ENCODE assay signal across 8 cellular contexts in genomic region chr10:78520737-78521430, GRCh38.
A peak's percentile ranks its signal among the peaks of the same experiment; 100 is the strongest.
DNase-seq lines count a peak whose midpoint lies in the region; ATAC-seq and TF ChIP-seq lines count a peak whose summit lies in the region.

No MANE protein-coding gene starts in this region.

- peaks cover 5% of the 10 kb centered on the region for H3K27me3 Mint-ChIP-seq in activated CD8-positive, alpha-beta T cell treated with anti-CD3 and anti-CD28 coated beads, Interleukin-2, amount 10 ng/mL, durations not matched to agents 7 days and 5 days (ENCODE audit: low read depth)

- H3K27ac Mint-ChIP-seq in activated CD8-positive, alpha-beta T cell treated with anti-CD3 and anti-CD28 coated beads, Interleukin-2, amount 10 ng/mL, durations not matched to agents 7 days and 5 days, result no peak overlapping the region

- TF ChIP-seq POLR2A in ovary (IDR thresholded peaks at IDR 0.05), result no peak

- no peak for TF ChIP-seq CTCF in ovary (IDR thresholded peaks at IDR 0.05)

- no peaks in the 10 kb centered on the region for H3K9me3 ChIP-seq in ovary

- H3K27ac ChIP-seq in ovary, result no peak overlapping the region

- intact Hi-C loops in left colon (cut with DNase I, micrococcal nuclease), result no loop called here
- intact Hi-C loops in ovary (cut with DNase I), result no loop called here

- DNase-seq in DMS153 treated with DMSO at 0.1 percent for 48 hours (lab: John Stamatoyannopoulos, UW; ENCODE audit: unreplicated experiment), result peak; percentile 53
- peak; percentile 83 for DNase-seq in HT1080 (ENCODE audit: low read depth)
- peak; percentile 43 for DNase-seq in activated CD8-positive, alpha-beta T cell treated with anti-CD3 and anti-CD28 coated beads, Interleukin-2, amount 10 ng/mL, durations not matched to agents 7 days and 5 days
- DNase-seq in left colon, result no peak
- no peak for DNase-seq in ovary
- no peak for DNase-seq in effector CD8-positive, alpha-beta T cell (lab: John Stamatoyannopoulos, UW)

- CTCF ChIA-PET in activated CD8-positive, alpha-beta T cell treated with anti-CD3 and anti-CD28 coated beads, Interleukin-2, amount 10 ng/mL, durations not matched to agents 7 days and 5 days (lab: Charles Lee), result no interaction called here

- no peak overlapping the region for H3K4me3 ChIP-seq in ovary

- POLR2A ChIA-PET in activated CD8-positive, alpha-beta T cell treated with anti-CD3 and anti-CD28 coated beads, Interleukin-2, amount 10 ng/mL, durations not matched to agents 7 days and 5 days (lab: Charles Lee), result no interaction called here

- ATAC-seq in activated CD8-positive, alpha-beta T cell treated with anti-CD3 and anti-CD28 coated beads, Interleukin-2, amount 10 ng/mL, durations not matched to agents 7 days and 5 days, result no peak
- ATAC-seq in left colon (peak; percentile 23), GM21717 (IDR thresholded peaks at IDR 0.05; ENCODE audit: unreplicated experiment) (no peak), HG03457 (IDR thresholded peaks at IDR 0.05; ENCODE audit: unreplicated experiment) (no peak)

- no peaks in the 10 kb centered on the region for H3K9me3 Mint-ChIP-seq in activated CD8-positive, alpha-beta T cell treated with anti-CD3 and anti-CD28 coated beads, Interleukin-2, amount 10 ng/mL, durations not matched to agents 7 days and 5 days (ENCODE audit: insufficient read depth)

- no peak overlapping the region for H3K4me3 Mint-ChIP-seq in activated CD8-positive, alpha-beta T cell treated with anti-CD3 and anti-CD28 coated beads, Interleukin-2, amount 10 ng/mL, durations not matched to agents 7 days and 5 days

- no peaks in the 10 kb centered on the region for H3K36me3 ChIP-seq in ovary

- H3K4me1 Mint-ChIP-seq in activated CD8-positive, alpha-beta T cell treated with anti-CD3 and anti-CD28 coated beads, Interleukin-2, amount 10 ng/mL, durations not matched to agents 7 days and 5 days (ENCODE audit: low read depth), result peaks cover 9% of the 10 kb centered on the region

- H3K27me3 ChIP-seq in ovary, result no peaks in the 10 kb centered on the region

- TF ChIP-seq EP300 in ovary (IDR thresholded peaks at IDR 0.05), result no peak

- H3K36me3 Mint-ChIP-seq in activated CD8-positive, alpha-beta T cell treated with anti-CD3 and anti-CD28 coated beads, Interleukin-2, amount 10 ng/mL, durations not matched to agents 7 days and 5 days (ENCODE audit: low read depth), result no peaks in the 10 kb centered on the region

- peaks cover 5% of the 10 kb centered on the region for H3K4me1 ChIP-seq in ovary (ENCODE audit: insufficient read depth)

- WGBS in ovary, 3 donors, result 64 to 70% (median 68%) methylated on average over 4 of the region's 4 CpGs

Comparison
In these comparisons a context has a peak if more than half of its experiments do, and no peak if none do; other contexts are left out.
1. DNase-seq: peak in DMS153 treated with DMSO at 0.1 percent for 48 hours (single experiment), HT1080 (single experiment) and activated CD8-positive, alpha-beta T cell treated with anti-CD3 and anti-CD28 coated beads, Interleukin-2, amount 10 ng/mL, durations not matched to agents 7 days and 5 days (single experiment); none in left colon (0 of 2), ovary (0 of 5) and effector CD8-positive, alpha-beta T cell (single experiment).